In genomic region chr20:14996883-14997672, GRCh38 we compare ENCODE assay signal across 18 cellular contexts.
"Had no signal": no experiment of that assay in that cellular context is flagged by ENCODE, and none has a peak within 500 bp of the region (broad histone marks: within the 10 kb centered on the region; RNA-seq: fewer than 3 reads in every experiment).

No MANE protein-coding gene starts in this region.

- H3K27ac Mint-ChIP-seq: activated naive CD8-positive, alpha-beta T cell; naive B cell; stimulated activated naive B cell treated with anti-CD40 and anti-IgM and Interleukin-4, amounts not matched to agents 10 μg/mL and 1 μg/mL and 100 μg/mL, for 72 hours; T-helper 2 cell treated with Interferon-gamma antibody and Interleukin-4, amounts not matched to agents 5 μg/mL and 100 μg/mL, for 36 hours; type B pancreatic cell had no signal

- H3K27ac ChIP-seq: neutrophil had no signal

- H3K4me3 ChIP-seq: lung had no signal

- H3K27me3 ChIP-seq: neutrophil had no signal

- DNase-seq: activated CD4-positive, alpha-beta T cell treated with anti-CD3 and anti-CD28 coated beads, Interleukin-2, amount 50 U/mL, for 4 hours; activated CD4-positive, CD25-positive, alpha-beta regulatory T cell treated with anti-CD3 and anti-CD28 coated beads, Interleukin-2, amount 50 U/mL, for 72 hours; activated effector memory CD4-positive, alpha-beta T cell treated with Interleukin-2 at 50 U/mL for 16 hours; activated T-cell treated with anti-CD3 and anti-CD28 coated beads, Interleukin-2, amount 50 U/mL, for 1 hour; amygdala; glutamatergic neuron; left colon; naive B cell; right cardiac atrium; stimulated activated CD4-positive, alpha-beta T cell treated with anti-CD3 and anti-CD28 coated beads, Interleukin-1b, Interleukin-23, amount 100 ng/mL, for 48 hours; stimulated activated naive B cell treated with anti-CD40 and anti-IgM and Interleukin-4, amounts not matched to agents 10 μg/mL and 1 μg/mL and 100 μg/mL, for 72 hours; substantia nigra had no signal

- H3K9me3 ChIP-seq: neutrophil had no signal

- H3K27me3 Mint-ChIP-seq: activated naive CD8-positive, alpha-beta T cell; stimulated activated naive B cell treated with anti-CD40 and anti-IgM and Interleukin-4, amounts not matched to agents 10 μg/mL and 1 μg/mL and 100 μg/mL, for 72 hours; type B pancreatic cell had no signal

- H3K36me3 ChIP-seq: neutrophil had no signal

- H3K36me3 Mint-ChIP-seq: activated naive CD8-positive, alpha-beta T cell; naive B cell; stimulated activated naive B cell treated with anti-CD40 and anti-IgM and Interleukin-4, amounts not matched to agents 10 μg/mL and 1 μg/mL and 100 μg/mL, for 72 hours had no signal

- H3K4me1 Mint-ChIP-seq: naive B cell; stimulated activated naive B cell treated with anti-CD40 and anti-IgM and Interleukin-4, amounts not matched to agents 10 μg/mL and 1 μg/mL and 100 μg/mL, for 72 hours had no signal

- H3K4me3 Mint-ChIP-seq: activated naive CD8-positive, alpha-beta T cell; naive B cell; stimulated activated naive B cell treated with anti-CD40 and anti-IgM and Interleukin-4, amounts not matched to agents 10 μg/mL and 1 μg/mL and 100 μg/mL, for 72 hours; T-helper 2 cell treated with Interferon-gamma antibody and Interleukin-4, amounts not matched to agents 5 μg/mL and 100 μg/mL, for 36 hours; type B pancreatic cell had no signal

- FAIRE-seq: colon had no signal
